ENCODE assay signal across 11 cellular contexts in genomic region chr5:96952946-96953730, GRCh38. TPM values are rescaled to one million over a fixed set of nuclear protein-coding genes. Genes with fewer than 3 reads are reported as not detected.
DNase-seq lines count a peak whose midpoint lies in the region; ATAC-seq and TF ChIP-seq lines count a peak whose summit lies in the region.
"Had no signal": no experiment of that assay in that cellular context is flagged by ENCODE, and none has a peak within 500 bp of the region (broad histone marks: within the 10 kb centered on the region; RNA-seq: fewer than 3 reads in every experiment).

No MANE protein-coding gene starts in this region.

- no peak for ATAC-seq in gastroesophageal sphincter
- ATAC-seq in GM19467 (IDR thresholded peaks at IDR 0.05; ENCODE audit: unreplicated experiment) = no peak
- no peak for ATAC-seq in activated CD8-positive, alpha-beta memory T cell treated with anti-CD3 and anti-CD28 coated beads, Interleukin-2, amount 10 ng/mL, durations not matched to agents 7 days and 5 days

- WGBS in gastroesophageal sphincter (ENCODE audit: low coverage in 1 of 2), 2 donors = 52 to 61% methylated on average over 4 to 6 of the region's 7 CpGs
- WGBS in trophoblast cell (ENCODE audit: extremely low coverage, insufficient coverage, insufficient read length) = no CpG with 5 or more reads among the region's 7 CpGs

- intact Hi-C loops in CD4-positive, alpha-beta memory T cell (cut with micrococcal nuclease) = no loop called here
- intact Hi-C loops in OCI-LY7 (cut with micrococcal nuclease; ENCODE audit: unreplicated experiment) = no loop called here

- H3K79me1 ChIP-seq in trophoblast cell (ENCODE audit: low read length) = no peaks in the 10 kb centered on the region

- no peak overlapping the region for H3K18ac ChIP-seq in trophoblast cell (ENCODE audit: low read length)

- H3K36me3 ChIP-seq in CD4-positive, alpha-beta memory T cell (ENCODE audit: insufficient read depth, low read length) = no peaks in the 10 kb centered on the region
- H3K36me3 ChIP-seq in OCI-LY7 (ENCODE audit: insufficient read depth, low read length) (peaks cover 32% of the 10 kb centered on the region), gastroesophageal sphincter (no peaks in the 10 kb centered on the region), trophoblast cell (ENCODE audit: control insufficient read depth in 1 of 2, insufficient read depth in 2 of 2, low read length in 2 of 2) (no peaks in the 10 kb centered on the region)
- H3K36me3 ChIP-seq: spleen had no signal

- no peaks in the 10 kb centered on the region for H4K20me1 ChIP-seq in OCI-LY7 (ENCODE audit: insufficient read depth, low read length)

- no peak overlapping the region for H3K27ac ChIP-seq in CD4-positive, alpha-beta memory T cell (ENCODE audit: low read depth, low read length)
- peak overlapping the region; percentile 32 for H3K27ac ChIP-seq in OCI-LY7 (ENCODE audit: low read depth, low read length, poor library complexity, severe bottlenecking)
- peak overlapping the region; percentile 34 to 88 (median 68) for H3K27ac ChIP-seq in gastroesophageal sphincter
- no peak overlapping the region for H3K27ac ChIP-seq in trophoblast cell (ENCODE audit: low read depth, low read length)

- H3K27me3 ChIP-seq in CD4-positive, alpha-beta memory T cell (ENCODE audit: insufficient read depth, low read length) = no peaks in the 10 kb centered on the region
- H3K27me3 ChIP-seq in gastroesophageal sphincter (no peaks in the 10 kb centered on the region), trophoblast cell (ENCODE audit: insufficient read depth, low read length) (no peaks in the 10 kb centered on the region)
- H3K27me3 ChIP-seq: spleen had no signal

- no peaks in the 10 kb centered on the region for H3K9me3 ChIP-seq in CD4-positive, alpha-beta memory T cell (ENCODE audit: control insufficient read depth in 1 of 2, low read length in 2 of 2)
- H3K9me3 ChIP-seq in OCI-LY7 (ENCODE audit: low read length) (peaks cover 17% of the 10 kb centered on the region), gastroesophageal sphincter (no peaks in the 10 kb centered on the region), trophoblast cell (ENCODE audit: insufficient read depth, low read depth, low read length) (peaks cover 2% of the 10 kb centered on the region)
- H3K9me3 ChIP-seq: spleen had no signal

- peaks cover 94% of the 10 kb centered on the region for H3K79me2 ChIP-seq in OCI-LY7 (ENCODE audit: insufficient read depth, low read depth, low read length)
- H3K79me2 ChIP-seq in trophoblast cell (ENCODE audit: control insufficient read depth, insufficient read depth, low read length, poor library complexity) = no peaks in the 10 kb centered on the region

- H2AK5ac ChIP-seq in trophoblast cell (ENCODE audit: low read length) = no peak overlapping the region

- peaks cover 17 to 19% of the 10 kb centered on the region in 2 donors for H3K36me3 Mint-ChIP-seq in CD4-positive, alpha-beta memory T cell
- H3K36me3 Mint-ChIP-seq in activated CD8-positive, alpha-beta memory T cell treated with anti-CD3 and anti-CD28 coated beads, Interleukin-2, amount 10 ng/mL, durations not matched to agents 7 days and 5 days = peaks cover 37% of the 10 kb centered on the region

- peak overlapping the region in 5 of 8 donors; percentile 25 to 49 (median 46) for H3K4me3 Mint-ChIP-seq in CD4-positive, alpha-beta memory T cell
- H3K4me3 Mint-ChIP-seq in activated CD8-positive, alpha-beta memory T cell treated with anti-CD3 and anti-CD28 coated beads, Interleukin-2, amount 10 ng/mL, durations not matched to agents 7 days and 5 days = no peak overlapping the region
- H3K4me3 Mint-ChIP-seq: brain had no signal

- H2BK5ac ChIP-seq in trophoblast cell (ENCODE audit: low read depth, low read length, poor library complexity) = no peak overlapping the region

- H2AFZ ChIP-seq in OCI-LY7 (ENCODE audit: low read length) = no peak overlapping the region
- no peak overlapping the region for H2AFZ ChIP-seq in trophoblast cell (ENCODE audit: insufficient read depth, low read length, poor library complexity)

- no peak for TF ChIP-seq EP300 in gastroesophageal sphincter (IDR thresholded peaks at IDR 0.05)

- peaks cover 66% of the 10 kb centered on the region for H3K4me1 ChIP-seq in CD4-positive, alpha-beta memory T cell (ENCODE audit: insufficient read depth, low read length)
- H3K4me1 ChIP-seq in OCI-LY7 (ENCODE audit: insufficient read depth, low read length, poor library complexity, severe bottlenecking) (peaks cover 51% of the 10 kb centered on the region), gastroesophageal sphincter (peaks cover 0 to 38% (median 9%) of the 10 kb centered on the region in 3 donors), trophoblast cell (ENCODE audit: control insufficient read depth in 1 of 2, insufficient read depth in 2 of 2, low read length in 2 of 2) (peaks cover 2 to 3% of the 10 kb centered on the region in 2 experiments)

- no peaks in the 10 kb centered on the region for H3K27me3 Mint-ChIP-seq in CD4-positive, alpha-beta memory T cell
- no peaks in the 10 kb centered on the region for H3K27me3 Mint-ChIP-seq in activated CD8-positive, alpha-beta memory T cell treated with anti-CD3 and anti-CD28 coated beads, Interleukin-2, amount 10 ng/mL, durations not matched to agents 7 days and 5 days

- no peak overlapping the region for H3K4me3 ChIP-seq in CD4-positive, alpha-beta memory T cell (ENCODE audit: low read length in 2 of 2)
- no peak overlapping the region for H3K4me3 ChIP-seq in OCI-LY7 (ENCODE audit: low read depth, low read length, poor library complexity, severe bottlenecking)
- H3K4me3 ChIP-seq in gastroesophageal sphincter = no peak overlapping the region
- no peak overlapping the region for H3K4me3 ChIP-seq in trophoblast cell (ENCODE audit: low read depth, low read length)
- H3K4me3 ChIP-seq: spleen had no signal

- CTCF ChIA-PET in CD4-positive, alpha-beta memory T cell (lab: Charles Lee; ENCODE audit: partially characterized antibody) = interaction anchor here (1.1 to 1.4 kb wide), 4 partner anchors 17 to 84 kb away, joined by 3 to 5 read pairs (median 3); partner anchors contain the start of gene LNPEP
- CTCF ChIA-PET in OCI-LY7 (lab: Charles Lee; ENCODE audit: unreplicated experiment) = no interaction called here
- CTCF ChIA-PET in activated CD8-positive, alpha-beta memory T cell treated with anti-CD3 and anti-CD28 coated beads, Interleukin-2, amount 10 ng/mL, durations not matched to agents 7 days and 5 days (lab: Charles Lee) = interaction anchor here (0.9 kb wide), 1 partner anchor 13 kb away, joined by 3 read pairs; no protein-coding TSS in a partner anchor

- no peak overlapping the region for H2BK120ac ChIP-seq in trophoblast cell (ENCODE audit: insufficient read depth, low read length, poor library complexity)

- H3K9ac ChIP-seq in trophoblast cell (ENCODE audit: low read length) = no peak overlapping the region

- H3K23ac ChIP-seq in trophoblast cell (ENCODE audit: low read length) = no peak overlapping the region

- H3K27ac Mint-ChIP-seq in CD4-positive, alpha-beta memory T cell = peak overlapping the region; percentile 12 to 91 (median 78)
- H3K27ac Mint-ChIP-seq in activated CD8-positive, alpha-beta memory T cell treated with anti-CD3 and anti-CD28 coated beads, Interleukin-2, amount 10 ng/mL, durations not matched to agents 7 days and 5 days = no peak overlapping the region

- no peak for TF ChIP-seq POLR2A in gastroesophageal sphincter (IDR thresholded peaks at IDR 0.05)

- no peak overlapping the region for H4K91ac ChIP-seq in trophoblast cell (ENCODE audit: low read depth, low read length)

- no peak for TF ChIP-seq CTCF in OCI-LY7 (conservative IDR thresholded peaks at IDR 0.05; ENCODE audit: low read length)
- TF ChIP-seq CTCF in gastroesophageal sphincter (IDR thresholded peaks at IDR 0.05) = no peak

- POLR2A ChIA-PET in CD4-positive, alpha-beta memory T cell (lab: Charles Lee; ENCODE audit: partially characterized antibody) = interaction anchor here (0.9 to 1.5 kb wide), 4 partner anchors 9 to 77 kb away, joined by 3 to 5 read pairs (median 4); partner anchors contain the start of genes ERAP2 and LNPEP
- POLR2A ChIA-PET in OCI-LY7 (lab: Charles Lee) = interaction anchor here (0.6 to 1.2 kb wide), 4 partner anchors 8 to 83 kb away, joined by 3 to 5 read pairs (median 4); no protein-coding TSS in a partner anchor

- H3K9me3 Mint-ChIP-seq in CD4-positive, alpha-beta memory T cell = peaks cover 0 to 1% (median 0%) of the 10 kb centered on the region in 8 donors
- H3K9me3 Mint-ChIP-seq in activated CD8-positive, alpha-beta memory T cell treated with anti-CD3 and anti-CD28 coated beads, Interleukin-2, amount 10 ng/mL, durations not matched to agents 7 days and 5 days (ENCODE audit: low read depth) = no peaks in the 10 kb centered on the region

- H3K9me2 ChIP-seq in OCI-LY7 (ENCODE audit: insufficient read depth, low read length) = no peaks in the 10 kb centered on the region

- no peak for DNase-seq in CD4-positive, alpha-beta memory T cell
- DNase-seq in OCI-LY7 (ENCODE audit: low spot score) = no peak
- DNase-seq in trophoblast cell = peak; percentile 77 to 86
- DNase-seq in stimulated activated CD4-positive, alpha-beta T cell treated with anti-CD3 and anti-CD28 coated beads, Interleukin-12 subunit alpha, Interleukin-12 subunit beta, amount 100 ng/mL, for 4 hours = no peak
- no peak for DNase-seq in activated CD8-positive, alpha-beta memory T cell treated with anti-CD3 and anti-CD28 coated beads, Interleukin-2, amount 10 ng/mL, durations not matched to agents 7 days and 5 days
- DNase-seq in GM03348 (ENCODE audit: low spot score) = no peak
- DNase-seq: NCI-H446 treated with DMSO at 0.1 percent for 48 hours, spleen had no signal

- H3K4me2 ChIP-seq in OCI-LY7 (ENCODE audit: low read length) = peak overlapping the region; percentile 52
- no peak overlapping the region for H3K4me2 ChIP-seq in trophoblast cell (ENCODE audit: low read length)

- no TSS peak for BruUV-seq in OCI-LY7 (replicated peaks; lab: Mats Ljungman, UMichigan)

- no peak overlapping the region for H2BK12ac ChIP-seq in trophoblast cell (ENCODE audit: low read length)

- no peak overlapping the region for H4K12ac ChIP-seq in trophoblast cell (ENCODE audit: low read depth, low read length)

- no peak overlapping the region for H3K4ac ChIP-seq in trophoblast cell (ENCODE audit: low read depth, low read length)

- H4K8ac ChIP-seq in trophoblast cell (ENCODE audit: low read depth, low read length) = peak overlapping the region; percentile 29

- H3K14ac ChIP-seq in trophoblast cell (ENCODE audit: low read length) = no peak overlapping the region

- H3K4me1 Mint-ChIP-seq in CD4-positive, alpha-beta memory T cell = peaks cover 62 to 89% (median 72%) of the 10 kb centered on the region in 4 donors
- H3K4me1 Mint-ChIP-seq in activated CD8-positive, alpha-beta memory T cell treated with anti-CD3 and anti-CD28 coated beads, Interleukin-2, amount 10 ng/mL, durations not matched to agents 7 days and 5 days = peaks cover 50% of the 10 kb centered on the region

RNA-seq across cellular contexts. Expression of gene LNPEP, which starts 17.3 kb away (rescaled TPM):
- total RNA-seq in CD4-positive, alpha-beta memory T cell = 10 to 100 TPM; 92.5 to 97.3 TPM
- polyA plus RNA-seq in CD4-positive, alpha-beta memory T cell = 10 to 100 TPM; 23.5 to 38.6 TPM
- 68.5 and 79.1 TPM in 2 replicates for total RNA-seq in OCI-LY7 (2014; rRNA removed; shearing (Covaris generic))
- 116 and 139 TPM in 2 replicates for total RNA-seq in OCI-LY7 (2022)
- total RNA-seq in gastroesophageal sphincter = 100 to 1,000 TPM in 1 of 4 donors, 10 to 100 TPM in 3; 64.8 to 111 (median 80.5) TPM
- 4.7 TPM in 2 replicates for polyA plus RNA-seq in trophoblast cell (2013)
- 10 to 100 TPM; 67.4 to 80.4 TPM for total RNA-seq in activated CD8-positive, alpha-beta memory T cell treated with anti-CD3 and anti-CD28 coated beads, Interleukin-2, amount 10 ng/mL, durations not matched to agents 7 days and 5 days

Comparison
In these comparisons a context has a peak if more than half of its experiments do, and no peak if none do; other contexts are left out.
1. DNase-seq: peak in trophoblast cell (2 of 2); none in CD4-positive, alpha-beta memory T cell (0 of 5), OCI-LY7 (single experiment), stimulated activated CD4-positive, alpha-beta T cell treated with anti-CD3 and anti-CD28 coated beads, Interleukin-12 subunit alpha, Interleukin-12 subunit beta, amount 100 ng/mL, for 4 hours (single experiment), activated CD8-positive, alpha-beta memory T cell treated with anti-CD3 and anti-CD28 coated beads, Interleukin-2, amount 10 ng/mL, durations not matched to agents 7 days and 5 days (single experiment) and GM03348 (single experiment).
2. H3K27ac ChIP-seq: peak in OCI-LY7 (single experiment) and gastroesophageal sphincter (4 of 4); none in CD4-positive, alpha-beta memory T cell (single experiment) and trophoblast cell (single experiment).